Comparison of ENCODE assay signal across 33 cellular contexts in the genomic region with DNA sequence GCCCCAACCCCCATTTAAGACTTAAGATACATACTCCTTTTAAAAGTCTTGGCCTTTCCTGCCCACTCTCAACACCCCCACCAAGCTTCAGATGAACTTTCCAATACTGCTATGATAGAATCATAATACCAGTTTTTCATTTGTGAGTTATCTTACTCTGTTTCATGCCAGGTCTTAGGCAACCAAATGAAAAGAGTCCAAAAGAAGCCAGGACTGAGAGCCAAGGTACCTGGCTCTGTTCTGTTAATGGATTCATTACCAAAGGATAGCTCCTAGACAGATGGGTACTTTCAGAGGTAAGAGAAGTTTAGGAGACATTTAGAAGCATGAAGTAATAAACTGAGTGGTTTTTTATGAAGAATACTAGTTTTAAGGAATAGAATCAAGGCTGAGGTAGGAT.
"Had no signal": no experiment of that assay in that cellular context is flagged by ENCODE, and none has a peak within 500 bp of the region (broad histone marks: within the 10 kb centered on the region; RNA-seq: fewer than 3 reads in every experiment).

No MANE protein-coding gene starts in this region.

- DNase-seq: Karpas-422, Kasumi-1, MG63, MM.1S, MV-4-11, NCI-H1048, NCI-H1092, NCI-H1092 treated with DMSO at 0.1 percent for 48 hours, NCI-H1105, NCI-H1105 treated with DMSO at 0.1 percent for 48 hours, NCI-H1417, NCI-H1417 treated with DMSO at 0.1 percent for 48 hours, NCI-H1436, NCI-H1436 treated with DMSO at 0.1 percent for 48 hours, NCI-H146, NCI-H1694, NCI-H1694 treated with DMSO at 0.1 percent for 48 hours, NCI-H187, NCI-H187 treated with DMSO at 0.1 percent for 48 hours, NCI-H1930, NCI-H2029, NCI-H2029 treated with DMSO at 0.1 percent for 48 hours, NCI-H2081, NCI-H2081 treated with DMSO at 0.1 percent for 48 hours, NCI-H2107, NCI-H2171, NCI-H2171 treated with DMSO at 0.1 percent for 48 hours, NCI-H2227 treated with DMSO at 0.1 percent for 48 hours, NCI-H226, NCI-H345, NCI-H446, NCI-H446 treated with DMSO at 0.1 percent for 48 hours, NCI-H510A had no signal
